Comparison of ENCODE assay signal across 9 cellular contexts in the genomic region with DNA sequence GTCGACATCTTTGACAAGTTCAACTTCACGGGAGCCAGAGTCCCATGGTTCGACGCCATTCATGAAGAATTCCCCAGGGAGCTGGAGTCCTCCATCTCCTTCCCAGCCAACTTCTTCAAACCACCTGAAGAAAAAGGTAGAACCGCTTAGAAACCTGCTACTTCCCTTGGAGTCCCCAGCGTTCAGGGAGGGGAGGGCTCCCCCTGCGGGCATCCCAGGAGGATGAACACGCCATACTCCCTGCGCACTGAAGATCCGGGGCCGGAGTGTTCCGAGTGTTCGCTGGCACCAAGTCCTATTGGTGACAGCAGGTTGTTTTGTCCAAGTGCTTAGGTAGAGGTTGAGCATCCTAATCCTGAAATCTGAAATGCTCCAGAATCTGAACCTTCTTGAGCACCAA. TPM values are rescaled to one million over a fixed set of nuclear protein-coding genes. Genes with fewer than 3 reads are reported as not detected.
DNase-seq lines count a peak whose midpoint lies in the region; ATAC-seq and TF ChIP-seq lines count a peak whose summit lies in the region.
"Had no signal": no experiment of that assay in that cellular context is flagged by ENCODE, and none has a peak within 500 bp of the region (broad histone marks: within the 10 kb centered on the region; RNA-seq: fewer than 3 reads in every experiment).

No MANE protein-coding gene starts in this region.

- H3K27ac ChIP-seq in SK-N-SH (ENCODE audit: low read depth in 2 of 2, low read length in 1 of 2) (no peak overlapping the region), psoas muscle (no peak overlapping the region)

- H3K9me2 ChIP-seq in SK-N-SH = no peaks in the 10 kb centered on the region

- no peak for TF ChIP-seq RAD21 in SK-N-SH (IDR thresholded peaks at IDR 0.05; ENCODE audit: low read length)

- H3K36me3 ChIP-seq in SK-N-SH (replicated peaks in 1 of 2; ENCODE audit: control insufficient read depth in 1 of 2, insufficient read depth in 2 of 2, low read length in 1 of 2) = no peaks in the 10 kb centered on the region
- no peaks in the 10 kb centered on the region for H3K36me3 ChIP-seq in psoas muscle (ENCODE audit: insufficient read depth in 1 of 2, low read depth in 1 of 2)

- TF ChIP-seq CTCF in SK-N-SH (IDR thresholded peaks at IDR 0.05) = peak; percentile 13; the same call in 1 of the 2 replicates
- TF ChIP-seq CTCF in LNCAP (IDR thresholded peaks at IDR 0.05) = peak; percentile 37
- peak; percentile 65 for TF ChIP-seq CTCF in epithelial cell of proximal tubule (conservative IDR thresholded peaks at IDR 0.05; ENCODE audit: low read depth, low read length)
- TF ChIP-seq CTCF in psoas muscle (IDR thresholded peaks at IDR 0.05) = peak; percentile 14

- TF ChIP-seq EP300 in SK-N-SH (IDR thresholded peaks at IDR 0.05; ENCODE audit: borderline replicate concordance in 1 of 2, low read depth in 1 of 2, low read length in 1 of 2) = no peak

- H3K4me3 ChIP-seq in SK-N-SH (ENCODE audit: low read depth in 2 of 2, low read length in 1 of 2) (no peak overlapping the region), epithelial cell of proximal tubule (ENCODE audit: low read depth, low read length) (no peak overlapping the region), psoas muscle (no peak overlapping the region)

- H3K27me3 ChIP-seq in SK-N-SH (ENCODE audit: insufficient read depth) (no peaks in the 10 kb centered on the region), psoas muscle (ENCODE audit: insufficient read depth in 3 of 3, low read length in 2 of 3) (peaks cover 0 to 10% (median 2%) of the 10 kb centered on the region in 3 donors)

- no peak overlapping the region for H2AFZ ChIP-seq in SK-N-SH (ENCODE audit: low read depth)

- no peak overlapping the region for H3K4me2 ChIP-seq in SK-N-SH

- no peak for ATAC-seq in SK-N-SH treated with all-trans-retinoic acid at 6 μM for 48 hours
- ATAC-seq in psoas muscle = peak in 1 of 4 donors; percentile 31
- no peak for ATAC-seq in GM19351 (IDR thresholded peaks at IDR 0.05; ENCODE audit: unreplicated experiment)
- ATAC-seq in HG02938 (IDR thresholded peaks at IDR 0.05; ENCODE audit: unreplicated experiment) = no peak

- H3F3A ChIP-seq in SK-N-SH (replicated peaks; ENCODE audit: insufficient read depth) = no peaks in the 10 kb centered on the region

- POLR2A ChIA-PET in SK-N-SH (lab: Yijun Ruan, JAX) = no interaction called here

- no peaks in the 10 kb centered on the region; a peak in 1 of 4 replicates for H3K4me1 ChIP-seq in SK-N-SH (ENCODE audit: control insufficient read depth in 1 of 2, insufficient read depth in 2 of 2, low read depth in 1 of 2, low read length in 1 of 2)
- H3K4me1 ChIP-seq in psoas muscle = no peaks in the 10 kb centered on the region

- H3K9me3 ChIP-seq in SK-N-SH (no peaks in the 10 kb centered on the region), psoas muscle (no peaks in the 10 kb centered on the region)

- 79% methylated on average over 12 of the region's 13 CpGs for WGBS in SK-N-SH (ENCODE audit: low lambda C conversion rate)
- 26 to 34% (median 31%) methylated on average over 13 of the region's 13 CpGs for WGBS in psoas muscle, 3 donors

- CTCF ChIA-PET in SK-N-SH (lab: Yijun Ruan, JAX) = no interaction called here

- H3K9ac ChIP-seq in SK-N-SH = no peak overlapping the region

- H4K20me1 ChIP-seq in SK-N-SH (ENCODE audit: insufficient read depth) = no peaks in the 10 kb centered on the region

- intact Hi-C loops in psoas muscle (cut with DNase I) = no loop called here

- DNase-seq in SK-N-SH (peak; percentile 52), epithelial cell of proximal tubule (ENCODE audit: low read depth) (no peak), psoas muscle (no peak), C1 segment of cervical spinal cord (lab: John Stamatoyannopoulos, UW) (no peak)

- H3K79me2 ChIP-seq in SK-N-SH (ENCODE audit: insufficient read depth) = no peaks in the 10 kb centered on the region

TF ChIP-seq in SK-N-SH, 30 proteins besides CTCF, POLR2A, EP300 and RAD21 (continues in another document):
- TF ChIP-seq MEF2A (IDR thresholded peaks at IDR 0.05; ENCODE audit: borderline replicate concordance, low read depth) (no peak), FOSL2 (IDR thresholded peaks at IDR 0.05; ENCODE audit: borderline replicate concordance, low read depth) (no peak), RXRA (IDR thresholded peaks at IDR 0.05; ENCODE audit: borderline replicate concordance, low read depth) (no peak), YY1 (IDR thresholded peaks at IDR 0.05; ENCODE audit: low read depth) (no peak), CHD2 (IDR thresholded peaks at IDR 0.05; ENCODE audit: low read length, partially characterized antibody) (no peak), GATA2 (CRISPR knock-in tag; IDR thresholded peaks at IDR 0.05) (no peak)
- TF ChIP-seq, protein P1, sequence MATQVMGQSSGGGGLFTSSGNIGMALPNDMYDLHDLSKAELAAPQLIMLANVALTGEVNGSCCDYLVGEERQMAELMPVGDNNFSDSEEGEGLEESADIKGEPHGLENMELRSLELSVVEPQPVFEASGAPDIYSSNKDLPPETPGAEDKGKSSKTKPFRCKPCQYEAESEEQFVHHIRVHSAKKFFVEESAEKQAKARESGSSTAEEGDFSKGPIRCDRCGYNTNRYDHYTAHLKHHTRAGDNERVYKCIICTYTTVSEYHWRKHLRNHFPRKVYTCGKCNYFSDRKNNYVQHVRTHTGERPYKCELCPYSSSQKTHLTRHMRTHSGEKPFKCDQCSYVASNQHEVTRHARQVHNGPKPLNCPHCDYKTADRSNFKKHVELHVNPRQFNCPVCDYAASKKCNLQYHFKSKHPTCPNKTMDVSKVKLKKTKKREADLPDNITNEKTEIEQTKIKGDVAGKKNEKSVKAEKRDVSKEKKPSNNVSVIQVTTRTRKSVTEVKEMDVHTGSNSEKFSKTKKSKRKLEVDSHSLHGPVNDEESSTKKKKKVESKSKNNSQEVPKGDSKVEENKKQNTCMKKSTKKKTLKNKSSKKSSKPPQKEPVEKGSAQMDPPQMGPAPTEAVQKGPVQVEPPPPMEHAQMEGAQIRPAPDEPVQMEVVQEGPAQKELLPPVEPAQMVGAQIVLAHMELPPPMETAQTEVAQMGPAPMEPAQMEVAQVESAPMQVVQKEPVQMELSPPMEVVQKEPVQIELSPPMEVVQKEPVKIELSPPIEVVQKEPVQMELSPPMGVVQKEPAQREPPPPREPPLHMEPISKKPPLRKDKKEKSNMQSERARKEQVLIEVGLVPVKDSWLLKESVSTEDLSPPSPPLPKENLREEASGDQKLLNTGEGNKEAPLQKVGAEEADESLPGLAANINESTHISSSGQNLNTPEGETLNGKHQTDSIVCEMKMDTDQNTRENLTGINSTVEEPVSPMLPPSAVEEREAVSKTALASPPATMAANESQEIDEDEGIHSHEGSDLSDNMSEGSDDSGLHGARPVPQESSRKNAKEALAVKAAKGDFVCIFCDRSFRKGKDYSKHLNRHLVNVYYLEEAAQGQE (IDR thresholded peaks at IDR 0.05; ENCODE audit: low read depth, low read length) = no peak

TF ChIP-seq in SK-N-SH treated with all-trans-retinoic acid at 6 μM for 48 hours, 23 proteins besides CTCF, POLR2A, EP300 and RAD21 (continues in another document):
- TF ChIP-seq, protein P2, sequence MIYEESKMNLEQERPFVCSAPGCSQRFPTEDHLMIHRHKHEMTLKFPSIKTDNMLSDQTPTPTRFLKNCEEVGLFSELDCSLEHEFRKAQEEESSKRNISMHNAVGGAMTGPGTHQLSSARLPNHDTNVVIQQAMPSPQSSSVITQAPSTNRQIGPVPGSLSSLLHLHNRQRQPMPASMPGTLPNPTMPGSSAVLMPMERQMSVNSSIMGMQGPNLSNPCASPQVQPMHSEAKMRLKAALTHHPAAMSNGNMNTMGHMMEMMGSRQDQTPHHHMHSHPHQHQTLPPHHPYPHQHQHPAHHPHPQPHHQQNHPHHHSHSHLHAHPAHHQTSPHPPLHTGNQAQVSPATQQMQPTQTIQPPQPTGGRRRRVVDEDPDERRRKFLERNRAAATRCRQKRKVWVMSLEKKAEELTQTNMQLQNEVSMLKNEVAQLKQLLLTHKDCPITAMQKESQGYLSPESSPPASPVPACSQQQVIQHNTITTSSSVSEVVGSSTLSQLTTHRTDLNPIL (CRISPR knock-in tag; IDR thresholded peaks at IDR 0.05; ENCODE audit: low read depth) = no peak
- TF ChIP-seq OSR1 (CRISPR knock-in tag; IDR thresholded peaks at IDR 0.05) = no peak
- no peak for TF ChIP-seq ZC3H10 (CRISPR knock-in tag; IDR thresholded peaks at IDR 0.05)
- no peak for TF ChIP-seq TOX (CRISPR knock-in tag; IDR thresholded peaks at IDR 0.05; ENCODE audit: borderline replicate concordance)
- TF ChIP-seq ZFP30 (CRISPR knock-in tag; IDR thresholded peaks at IDR 0.05) = no peak
- no peak for TF ChIP-seq SNAI2 (CRISPR knock-in tag; IDR thresholded peaks at IDR 0.05)
- TF ChIP-seq, protein P3, sequence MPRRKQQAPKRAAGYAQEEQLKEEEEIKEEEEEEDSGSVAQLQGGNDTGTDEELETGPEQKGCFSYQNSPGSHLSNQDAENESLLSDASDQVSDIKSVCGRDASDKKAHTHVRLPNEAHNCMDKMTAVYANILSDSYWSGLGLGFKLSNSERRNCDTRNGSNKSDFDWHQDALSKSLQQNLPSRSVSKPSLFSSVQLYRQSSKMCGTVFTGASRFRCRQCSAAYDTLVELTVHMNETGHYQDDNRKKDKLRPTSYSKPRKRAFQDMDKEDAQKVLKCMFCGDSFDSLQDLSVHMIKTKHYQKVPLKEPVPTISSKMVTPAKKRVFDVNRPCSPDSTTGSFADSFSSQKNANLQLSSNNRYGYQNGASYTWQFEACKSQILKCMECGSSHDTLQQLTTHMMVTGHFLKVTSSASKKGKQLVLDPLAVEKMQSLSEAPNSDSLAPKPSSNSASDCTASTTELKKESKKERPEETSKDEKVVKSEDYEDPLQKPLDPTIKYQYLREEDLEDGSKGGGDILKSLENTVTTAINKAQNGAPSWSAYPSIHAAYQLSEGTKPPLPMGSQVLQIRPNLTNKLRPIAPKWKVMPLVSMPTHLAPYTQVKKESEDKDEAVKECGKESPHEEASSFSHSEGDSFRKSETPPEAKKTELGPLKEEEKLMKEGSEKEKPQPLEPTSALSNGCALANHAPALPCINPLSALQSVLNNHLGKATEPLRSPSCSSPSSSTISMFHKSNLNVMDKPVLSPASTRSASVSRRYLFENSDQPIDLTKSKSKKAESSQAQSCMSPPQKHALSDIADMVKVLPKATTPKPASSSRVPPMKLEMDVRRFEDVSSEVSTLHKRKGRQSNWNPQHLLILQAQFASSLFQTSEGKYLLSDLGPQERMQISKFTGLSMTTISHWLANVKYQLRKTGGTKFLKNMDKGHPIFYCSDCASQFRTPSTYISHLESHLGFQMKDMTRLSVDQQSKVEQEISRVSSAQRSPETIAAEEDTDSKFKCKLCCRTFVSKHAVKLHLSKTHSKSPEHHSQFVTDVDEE (CRISPR knock-in tag; IDR thresholded peaks at IDR 0.05) = no peak
- no peak for TF ChIP-seq ISL1 (CRISPR knock-in tag; IDR thresholded peaks at IDR 0.05)
- TF ChIP-seq ZNF565 (CRISPR knock-in tag; conservative IDR thresholded peaks at IDR 0.05; ENCODE audit: low read depth) = no peak
- TF ChIP-seq ZFP3 (CRISPR knock-in tag; IDR thresholded peaks at IDR 0.05) = no peak

RNA-seq across cellular contexts. Expression of a gene that starts 51.7 kb away (rescaled TPM):
- polyA plus RNA-seq in SK-N-SH (2012; rRNA removed) = 0.03 and 0.23 TPM in 2 replicates
- polyA plus RNA-seq in SK-N-SH (2012; cell fraction: cytosol; rRNA removed) = 0.08 TPM in 1 of 2 replicates, not detected in the other
- 0.67 and 1.2 TPM in 2 replicates for polyA plus RNA-seq in SK-N-SH (2012; cell fraction: nucleus; rRNA removed)
- total RNA-seq in epithelial cell of proximal tubule = 1.2 and 2.1 TPM in 2 replicates
- total RNA-seq in psoas muscle = 10 to 100 TPM in 3 of 4 donors, 1 to 10 TPM in 1; 4.5 to 52.6 (median 14.0) TPM
- polyA plus RNA-seq in psoas muscle = 10 to 100 TPM in 1 of 3 donors, 1 to 10 TPM in 2; 1.6 to 11.3 (median 4.5) TPM
- total RNA-seq: lung microvascular endothelial cell had no signal

Comparison
In these comparisons a context has a peak if more than half of its experiments do, and no peak if none do; other contexts are left out.
1. CTCF ChIP-seq: peak in every context shown above with its lines; median percentile 65 in epithelial cell of proximal tubule; 37 in LNCAP; 14 in psoas muscle; 13 in SK-N-SH.